Comparison of ENCODE assay signal across 16 cellular contexts in genomic region chr2:207484444-207485391, GRCh38. TPM values are rescaled to one million over a fixed set of nuclear protein-coding genes. Genes with fewer than 3 reads are reported as not detected.
A peak's percentile ranks its signal among the peaks of the same experiment; 100 is the strongest.
DNase-seq lines count a peak whose midpoint lies in the region; ATAC-seq and TF ChIP-seq lines count a peak whose summit lies in the region.
"Had no signal": no experiment of that assay in that cellular context is flagged by ENCODE, and none has a peak within 500 bp of the region (broad histone marks: within the 10 kb centered on the region; RNA-seq: fewer than 3 reads in every experiment).

No MANE protein-coding gene starts in this region.

- no peaks in the 10 kb centered on the region for H3K36me3 Mint-ChIP-seq in CD8-positive, alpha-beta T cell

- H3K9me3 Mint-ChIP-seq in CD8-positive, alpha-beta T cell: no peaks in the 10 kb centered on the region
- H3K9me3 Mint-ChIP-seq: central memory CD8-positive, alpha-beta T cell; stimulated activated naive CD8-positive, alpha-beta T cell treated with anti-CD3 and anti-CD28 coated beads, Interleukin-15, amount 100 ng/mL, for 72 hours; T-helper 1 cell treated with Interleukin-12 subunit alpha and Interleukin-12 subunit beta and Interleukin-4 antibody, amounts not matched to agents 30 μg/mL and 1 μg/mL, for 36 hours had no signal

- peak overlapping the region in 3 of 4 donors; percentile 38 to 74 (median 74) for H3K27ac ChIP-seq in gastroesophageal sphincter
- H3K27ac ChIP-seq in CD8-positive, alpha-beta T cell (ENCODE audit: low read depth, low read length): no peak overlapping the region
- H3K27ac ChIP-seq: KMS-11 had no signal

- H3K27me3 Mint-ChIP-seq in CD8-positive, alpha-beta T cell (ENCODE audit: low read depth): no peaks in the 10 kb centered on the region
- H3K27me3 Mint-ChIP-seq: central memory CD8-positive, alpha-beta T cell; stimulated activated naive CD8-positive, alpha-beta T cell treated with anti-CD3 and anti-CD28 coated beads, Interleukin-15, amount 100 ng/mL, for 72 hours had no signal

- no peaks in the 10 kb centered on the region for H3K27me3 ChIP-seq in gastroesophageal sphincter
- no peaks in the 10 kb centered on the region for H3K27me3 ChIP-seq in CD8-positive, alpha-beta T cell (ENCODE audit: insufficient read depth, low read length)

- POLR2A ChIA-PET in CD8-positive, alpha-beta T cell (lab: Charles Lee): no interaction called here

- H3K36me3 ChIP-seq in gastroesophageal sphincter: no peaks in the 10 kb centered on the region
- no peaks in the 10 kb centered on the region for H3K36me3 ChIP-seq in CD8-positive, alpha-beta T cell (ENCODE audit: insufficient read depth, low read length)

- no peak overlapping the region for H3K4me3 Mint-ChIP-seq in CD8-positive, alpha-beta T cell
- H3K4me3 Mint-ChIP-seq: central memory CD8-positive, alpha-beta T cell; stimulated activated naive CD8-positive, alpha-beta T cell treated with anti-CD3 and anti-CD28 coated beads, Interleukin-15, amount 100 ng/mL, for 72 hours; T-helper 1 cell treated with Interleukin-12 subunit alpha and Interleukin-12 subunit beta and Interleukin-4 antibody, amounts not matched to agents 30 μg/mL and 1 μg/mL, for 36 hours had no signal

- DNase-seq in DMS79 (lab: John Stamatoyannopoulos, UW) (peak; percentile 25), mesenteric fat pad (ENCODE audit: low spot score) (no peak), DMS53 treated with DMSO at 0.1 percent for 48 hours (lab: John Stamatoyannopoulos, UW; ENCODE audit: unreplicated experiment) (no peak)
- DNase-seq in CD8-positive, alpha-beta T cell: no peak
- no peak for DNase-seq in activated naive CD4-positive, alpha-beta T cell treated with Interleukin-2 at 50 U/mL for 16 hours
- DNase-seq: foreskin melanocyte; midbrain; NCI-H526 treated with DMSO at 0.1 percent for 48 hours; stimulated activated naive CD8-positive, alpha-beta T cell treated with anti-CD3 and anti-CD28 coated beads, Interleukin-15, amount 100 ng/mL, for 72 hours had no signal

- TF ChIP-seq EP300 in gastroesophageal sphincter (IDR thresholded peaks at IDR 0.05): no peak

- 55% methylated on average over 7 of the region's 10 CpGs for WGBS in gastroesophageal sphincter (ENCODE audit: low coverage in 1 of 2), 2 donors

- H3K4me1 Mint-ChIP-seq in CD8-positive, alpha-beta T cell (ENCODE audit: low read depth): peaks cover 11% of the 10 kb centered on the region
- H3K4me1 Mint-ChIP-seq: central memory CD8-positive, alpha-beta T cell had no signal

- no peaks in the 10 kb centered on the region for H3K9me3 ChIP-seq in gastroesophageal sphincter
- no peaks in the 10 kb centered on the region for H3K9me3 ChIP-seq in CD8-positive, alpha-beta T cell (ENCODE audit: low read length)

- TF ChIP-seq POLR2A in gastroesophageal sphincter (IDR thresholded peaks at IDR 0.05): no peak

- H3K4me1 ChIP-seq in gastroesophageal sphincter: peaks cover 0 to 52% (median 10%) of the 10 kb centered on the region in 3 donors
- H3K4me1 ChIP-seq in CD8-positive, alpha-beta T cell (ENCODE audit: insufficient read depth, low read length): peaks cover 7% of the 10 kb centered on the region

- ATAC-seq in GM19452 (IDR thresholded peaks at IDR 0.05; ENCODE audit: unreplicated experiment) (peak; percentile 70), HG03108 (IDR thresholded peaks at IDR 0.05; ENCODE audit: unreplicated experiment) (peak; percentile 81), gastroesophageal sphincter (peak; percentile 39)
- ATAC-seq in CD8-positive, alpha-beta T cell: no peak
- ATAC-seq: HCT116; stimulated activated naive CD8-positive, alpha-beta T cell treated with anti-CD3 and anti-CD28 coated beads, Interleukin-15, amount 100 ng/mL, for 72 hours had no signal

- H3K27ac Mint-ChIP-seq in CD8-positive, alpha-beta T cell: no peak overlapping the region
- H3K27ac Mint-ChIP-seq: stimulated activated naive CD8-positive, alpha-beta T cell treated with anti-CD3 and anti-CD28 coated beads, Interleukin-15, amount 100 ng/mL, for 72 hours; T-helper 1 cell treated with Interleukin-12 subunit alpha and Interleukin-12 subunit beta and Interleukin-4 antibody, amounts not matched to agents 30 μg/mL and 1 μg/mL, for 36 hours had no signal

- intact Hi-C loops in CD8-positive, alpha-beta T cell (cut with DNase I, micrococcal nuclease): no loop called here

- CTCF ChIA-PET in CD8-positive, alpha-beta T cell (lab: Charles Lee): interaction anchor here (0.6 to 1.3 kb wide), 2 partner anchors 8 to 146 kb away, joined by 3 to 4 read pairs; no protein-coding TSS in a partner anchor

- no peak for TF ChIP-seq CTCF in gastroesophageal sphincter (IDR thresholded peaks at IDR 0.05)
- no peak for TF ChIP-seq CTCF in CD8-positive, alpha-beta T cell (IDR thresholded peaks at IDR 0.05)

- H3K4me3 ChIP-seq in gastroesophageal sphincter: no peak overlapping the region
- H3K4me3 ChIP-seq in CD8-positive, alpha-beta T cell (ENCODE audit: low read depth, low read length): no peak overlapping the region

RNA-seq across cellular contexts. Expression of gene CREB1, which starts 45.0 kb away (rescaled TPM):
- total RNA-seq in gastroesophageal sphincter: 10 to 100 TPM; 46.0 to 60.2 (median 57.5) TPM
- 76.8 TPM for total RNA-seq in mesenteric fat pad
- 10 to 100 TPM; 43.9 to 51.4 TPM for total RNA-seq in CD8-positive, alpha-beta T cell
